ENCODE assay signal across 18 cellular contexts in the genomic region with DNA sequence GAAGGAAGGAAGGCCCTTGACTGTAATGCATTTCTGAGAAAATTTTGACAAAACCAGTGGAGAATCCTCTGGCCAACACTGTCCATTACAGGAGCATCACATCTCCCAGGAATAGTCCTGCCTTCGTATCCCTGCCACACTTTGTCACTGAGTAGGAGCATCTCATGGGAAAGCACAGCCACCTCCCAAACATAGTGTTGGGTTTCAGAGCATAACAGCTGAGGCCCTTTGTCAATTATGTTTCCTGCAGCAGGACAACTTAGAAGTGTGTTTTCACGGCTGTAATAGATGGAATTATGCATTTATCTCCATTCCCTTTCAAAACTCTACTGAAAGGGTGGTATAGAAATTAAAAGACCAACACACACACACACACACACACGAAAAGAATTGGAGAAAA.
"Had no signal": no experiment of that assay in that cellular context is flagged by ENCODE, and none has a peak within 500 bp of the region (broad histone marks: within the 10 kb centered on the region; RNA-seq: fewer than 3 reads in every experiment).

No MANE protein-coding gene starts in this region.

- H3K4me3 ChIP-seq: hepatocyte, psoas muscle, right lobe of liver, spleen, tibial artery, upper lobe of left lung, uterus had no signal

- H3K27me3 ChIP-seq: foreskin keratinocyte, hepatocyte, neutrophil, right lobe of liver, tibial artery, upper lobe of left lung, uterus had no signal

- H3K27ac ChIP-seq: foreskin keratinocyte, hepatocyte, neutrophil, psoas muscle, right lobe of liver, spleen, tibial artery, upper lobe of left lung, uterus had no signal

- H2AFZ ChIP-seq: hepatocyte had no signal

- H3K9me3 ChIP-seq: neutrophil, psoas muscle, right lobe of liver, spleen, tibial artery, upper lobe of left lung, uterus had no signal

- H3K79me2 ChIP-seq: hepatocyte had no signal

- H3K4me1 ChIP-seq: foreskin keratinocyte, psoas muscle, right lobe of liver, spleen, tibial artery, upper lobe of left lung, uterus had no signal

- DNase-seq: foreskin keratinocyte; head of caudate nucleus; left colon; mesendoderm; naive thymus-derived CD8-positive, alpha-beta T cell; psoas muscle; retina; right lobe of liver; spleen; stimulated activated CD4-positive, alpha-beta T cell treated with anti-CD3 and anti-CD28 coated beads, Interleukin-15, amount 100 ng/mL, for 24 hours; stimulated activated CD4-positive, alpha-beta T cell treated with anti-CD3 and anti-CD28 coated beads, Interleukin-1b, Interleukin-23, amount 100 ng/mL, for 48 hours; stimulated activated CD4-positive, alpha-beta T cell treated with anti-CD3 and anti-CD28 coated beads, Interleukin-4, amount 100 ng/mL, for 24 hours; tibial artery; upper lobe of left lung; uterus had no signal

- H3K36me3 ChIP-seq: neutrophil, right lobe of liver, spleen, tibial artery, upper lobe of left lung, uterus had no signal

- ATAC-seq: foreskin keratinocyte; left colon; naive thymus-derived CD8-positive, alpha-beta T cell; psoas muscle; right lobe of liver; stimulated activated memory B cell treated with anti-CD40 and anti-IgM and Interleukin-4, amounts not matched to agents 10 μg/mL and 1 μg/mL and 100 μg/mL, for 72 hours had no signal

- H3K4me2 ChIP-seq: hepatocyte had no signal
